In the genomic region with DNA sequence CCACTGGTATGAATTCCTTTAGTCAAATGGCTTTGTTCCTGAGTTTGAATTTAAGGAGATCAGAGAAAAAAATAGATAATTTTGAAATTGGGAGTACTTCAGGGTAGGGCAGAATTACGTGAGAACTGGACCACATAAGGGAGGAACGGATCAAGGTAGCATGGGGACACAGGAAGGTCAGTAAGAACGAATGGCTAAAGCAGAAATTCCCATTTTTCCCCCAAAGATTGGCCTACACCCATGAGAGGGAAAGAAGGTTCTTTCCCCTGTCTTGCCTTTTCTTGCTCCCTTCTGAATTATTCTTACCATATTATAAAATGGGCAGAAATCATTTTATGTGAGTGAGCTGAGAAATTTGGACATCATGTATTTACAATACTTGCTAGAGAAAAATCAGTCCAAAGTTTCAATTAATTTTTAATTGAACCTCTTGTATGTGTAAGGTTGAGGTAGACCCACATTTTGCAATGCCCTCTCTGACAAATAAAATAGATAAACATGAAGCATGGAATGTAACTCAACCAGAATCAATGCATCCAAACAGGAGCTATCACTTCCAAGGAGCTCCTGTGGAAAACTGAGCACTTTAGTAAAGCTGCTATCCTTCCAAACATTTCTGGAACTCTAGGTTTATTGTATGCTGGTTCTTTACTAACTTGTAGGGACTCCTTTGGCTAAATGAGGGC, we compare ENCODE assay signal across 28 cellular contexts.
"Had no signal": no experiment of that assay in that cellular context is flagged by ENCODE, and none has a peak within 500 bp of the region (broad histone marks: within the 10 kb centered on the region; RNA-seq: fewer than 3 reads in every experiment).

No MANE protein-coding gene starts in this region.

- H3K27me3 Mint-ChIP-seq: activated CD4-positive, alpha-beta memory T cell treated with anti-CD3 and anti-CD28 coated beads for 36 hours; activated CD4-positive, alpha-beta T cell treated with anti-CD3 and anti-CD28 coated beads for 36 hours; activated CD4-positive, alpha-beta T cell treated with anti-CD3 and anti-CD28 coated beads, Interleukin-2, amount 10 ng/mL, durations not matched to agents 24 days and 14 days; activated CD8-positive, alpha-beta memory T cell treated with anti-CD3 and anti-CD28 coated beads, Interleukin-2, amount 10 ng/mL, durations not matched to agents 7 days and 5 days; activated naive CD8-positive, alpha-beta T cell treated with anti-CD3 and anti-CD28 coated beads, Interleukin-2, amount 10 ng/mL, durations not matched to agents 7 days and 5 days; brain had no signal

- H3K9me3 Mint-ChIP-seq: activated CD4-positive, alpha-beta memory T cell treated with anti-CD3 and anti-CD28 coated beads for 36 hours; activated CD4-positive, alpha-beta T cell treated with anti-CD3 and anti-CD28 coated beads, Interleukin-2, amount 10 ng/mL, durations not matched to agents 24 days and 14 days; activated naive CD4-positive, alpha-beta T cell treated with anti-CD3 and anti-CD28 coated beads for 36 hours; activated naive CD4-positive, alpha-beta T cell treated with anti-CD3 and anti-CD28 coated beads, Interleukin-2, amount 50 U/mL, for 72 hours; activated naive CD8-positive, alpha-beta T cell treated with anti-CD3 and anti-CD28 coated beads, Interleukin-2, amount 10 ng/mL, durations not matched to agents 7 days and 5 days; activated T-helper 1 cell treated with anti-CD3 and anti-CD28 coated beads, Interleukin-12 subunit alpha, Interleukin-12 subunit beta, Interleukin-2, Interleukin-4 antibody, amounts not matched to agents 30 ng/mL and 10 ng/mL and 1 ng/mL, durations not matched to agents 14 hours and 24 hours and 36 hours; activated T-helper 2 cell treated with anti-CD3 and anti-CD28 coated beads, Interferon-gamma antibody, Interleukin-2, Interleukin-4, amounts not matched to agents 10 μg/mL and 5 μg/mL and 100 μg/mL, durations not matched to agents 14 hours and 24 hours and 36 hours; brain had no signal

- H3K4me3 Mint-ChIP-seq: activated CD4-positive, alpha-beta memory T cell treated with anti-CD3 and anti-CD28 coated beads for 36 hours; activated CD4-positive, alpha-beta T cell treated with anti-CD3 and anti-CD28 coated beads for 36 hours; activated CD4-positive, alpha-beta T cell treated with anti-CD3 and anti-CD28 coated beads, Interleukin-2, amount 10 ng/mL, durations not matched to agents 24 days and 14 days; activated CD8-positive, alpha-beta memory T cell treated with anti-CD3 and anti-CD28 coated beads, Interleukin-2, amount 10 ng/mL, durations not matched to agents 7 days and 5 days; activated CD8-positive, alpha-beta T cell treated with anti-CD3 and anti-CD28 coated beads, Interleukin-2, amount 10 ng/mL, durations not matched to agents 7 days and 5 days; activated naive CD4-positive, alpha-beta T cell treated with anti-CD3 and anti-CD28 coated beads for 36 hours; activated naive CD8-positive, alpha-beta T cell treated with anti-CD3 and anti-CD28 coated beads, Interleukin-2, amount 10 ng/mL, durations not matched to agents 7 days and 5 days; activated T-helper 1 cell treated with anti-CD3 and anti-CD28 coated beads, Interleukin-12 subunit alpha, Interleukin-12 subunit beta, Interleukin-2, Interleukin-4 antibody, amounts not matched to agents 30 ng/mL and 10 ng/mL and 1 ng/mL, durations not matched to agents 14 hours and 24 hours and 36 hours; brain had no signal

- H3K4me1 ChIP-seq: ascending aorta, breast epithelium, colonic mucosa had no signal

- H3K36me3 ChIP-seq: ascending aorta, breast epithelium, cardiac muscle cell, colonic mucosa had no signal

- H3K4me1 Mint-ChIP-seq: activated CD4-positive, alpha-beta T cell treated with anti-CD3 and anti-CD28 coated beads for 36 hours; activated CD4-positive, alpha-beta T cell treated with anti-CD3 and anti-CD28 coated beads, Interleukin-2, amount 10 ng/mL, durations not matched to agents 24 days and 14 days; activated CD8-positive, alpha-beta memory T cell treated with anti-CD3 and anti-CD28 coated beads, Interleukin-2, amount 10 ng/mL, durations not matched to agents 7 days and 5 days; activated naive CD8-positive, alpha-beta T cell treated with anti-CD3 and anti-CD28 coated beads, Interleukin-2, amount 10 ng/mL, durations not matched to agents 7 days and 5 days had no signal

- H3K27me3 ChIP-seq: ascending aorta, breast epithelium, cardiac muscle cell, colonic mucosa had no signal

- DNase-seq: activated CD4-positive, alpha-beta memory T cell treated with anti-CD3 and anti-CD28 coated beads for 36 hours; activated CD4-positive, alpha-beta T cell treated with anti-CD3 and anti-CD28 coated beads for 36 hours; activated CD4-positive, alpha-beta T cell treated with anti-CD3 and anti-CD28 coated beads, Interleukin-2, amount 10 ng/mL, durations not matched to agents 24 days and 14 days; activated CD4-positive, CD25-positive, alpha-beta regulatory T cell; activated CD4-positive, CD25-positive, alpha-beta regulatory T cell treated with anti-CD3 and anti-CD28 coated beads, Interleukin-2, amount 50 U/mL, for 72 hours; activated CD8-positive, alpha-beta memory T cell treated with anti-CD3 and anti-CD28 coated beads, Interleukin-2, amount 10 ng/mL, durations not matched to agents 7 days and 5 days; activated CD8-positive, alpha-beta memory T cell treated with anti-CD3 and anti-CD28 coated beads, Interleukin-2, amount 50 U/mL, for 4 hours; activated CD8-positive, alpha-beta T cell treated with anti-CD3 and anti-CD28 coated beads, Interleukin-2, amount 10 ng/mL, durations not matched to agents 7 days and 5 days; activated effector memory CD4-positive, alpha-beta T cell treated with anti-CD3 and anti-CD28 coated beads, Interleukin-2, amount 50 U/mL, for 16 hours; activated naive CD4-positive, alpha-beta T cell treated with anti-CD3 and anti-CD28 coated beads for 36 hours; activated naive CD8-positive, alpha-beta T cell treated with anti-CD3 and anti-CD28 coated beads, Interleukin-2, amount 10 ng/mL, durations not matched to agents 7 days and 5 days; activated T-cell treated with anti-CD3 and anti-CD28 coated beads, Interleukin-2, amount 50 U/mL, for 1 hour; activated T-cell treated with anti-CD3 and anti-CD28 coated beads, Interleukin-2, amount 50 U/mL, for 48 hours; central memory CD4-positive, alpha-beta T cell; cerebellar nuclear complex; colonic mucosa; effector CD8-positive, alpha-beta T cell; foreskin fibroblast; head of caudate nucleus; T-helper 2 cell had no signal

- H3K27ac ChIP-seq: ascending aorta, breast epithelium, cardiac muscle cell, colonic mucosa had no signal

- H3K27ac Mint-ChIP-seq: activated CD4-positive, alpha-beta memory T cell treated with anti-CD3 and anti-CD28 coated beads for 36 hours; activated CD4-positive, alpha-beta T cell treated with anti-CD3 and anti-CD28 coated beads for 36 hours; activated CD4-positive, alpha-beta T cell treated with anti-CD3 and anti-CD28 coated beads, Interleukin-2, amount 10 ng/mL, durations not matched to agents 24 days and 14 days; activated CD8-positive, alpha-beta memory T cell treated with anti-CD3 and anti-CD28 coated beads, Interleukin-2, amount 10 ng/mL, durations not matched to agents 7 days and 5 days; activated CD8-positive, alpha-beta T cell treated with anti-CD3 and anti-CD28 coated beads, Interleukin-2, amount 10 ng/mL, durations not matched to agents 7 days and 5 days; activated naive CD4-positive, alpha-beta T cell treated with anti-CD3 and anti-CD28 coated beads for 36 hours; activated naive CD4-positive, alpha-beta T cell treated with anti-CD3 and anti-CD28 coated beads, Interleukin-2, amount 50 U/mL, for 72 hours; activated naive CD8-positive, alpha-beta T cell treated with anti-CD3 and anti-CD28 coated beads, Interleukin-2, amount 10 ng/mL, durations not matched to agents 7 days and 5 days; activated T-helper 1 cell treated with anti-CD3 and anti-CD28 coated beads, Interleukin-12 subunit alpha, Interleukin-12 subunit beta, Interleukin-2, Interleukin-4 antibody, amounts not matched to agents 30 ng/mL and 10 ng/mL and 1 ng/mL, durations not matched to agents 14 hours and 24 hours and 36 hours; activated T-helper 2 cell treated with anti-CD3 and anti-CD28 coated beads, Interferon-gamma antibody, Interleukin-2, Interleukin-4, amounts not matched to agents 10 μg/mL and 5 μg/mL and 100 μg/mL, durations not matched to agents 14 hours and 24 hours and 36 hours had no signal

- ATAC-seq: activated CD4-positive, alpha-beta T cell treated with anti-CD3 and anti-CD28 coated beads for 36 hours; activated CD8-positive, alpha-beta memory T cell treated with anti-CD3 and anti-CD28 coated beads, Interleukin-2, amount 10 ng/mL, durations not matched to agents 7 days and 5 days; activated CD8-positive, alpha-beta T cell treated with anti-CD3 and anti-CD28 coated beads, Interleukin-2, amount 10 ng/mL, durations not matched to agents 7 days and 5 days; activated naive CD4-positive, alpha-beta T cell treated with anti-CD3 and anti-CD28 coated beads, Interleukin-2, amount 50 U/mL, for 72 hours; esophagus mucosa had no signal

- H3K9me3 ChIP-seq: ascending aorta, breast epithelium, colonic mucosa had no signal

- H3K36me3 Mint-ChIP-seq: activated naive CD4-positive, alpha-beta T cell treated with anti-CD3 and anti-CD28 coated beads, Interleukin-2, amount 50 U/mL, for 72 hours had no signal

- H3K4me3 ChIP-seq: ascending aorta, breast epithelium, cardiac muscle cell, colonic mucosa had no signal
